Comparison of ENCODE assay signal across 1 cellular context in the genomic region with DNA sequence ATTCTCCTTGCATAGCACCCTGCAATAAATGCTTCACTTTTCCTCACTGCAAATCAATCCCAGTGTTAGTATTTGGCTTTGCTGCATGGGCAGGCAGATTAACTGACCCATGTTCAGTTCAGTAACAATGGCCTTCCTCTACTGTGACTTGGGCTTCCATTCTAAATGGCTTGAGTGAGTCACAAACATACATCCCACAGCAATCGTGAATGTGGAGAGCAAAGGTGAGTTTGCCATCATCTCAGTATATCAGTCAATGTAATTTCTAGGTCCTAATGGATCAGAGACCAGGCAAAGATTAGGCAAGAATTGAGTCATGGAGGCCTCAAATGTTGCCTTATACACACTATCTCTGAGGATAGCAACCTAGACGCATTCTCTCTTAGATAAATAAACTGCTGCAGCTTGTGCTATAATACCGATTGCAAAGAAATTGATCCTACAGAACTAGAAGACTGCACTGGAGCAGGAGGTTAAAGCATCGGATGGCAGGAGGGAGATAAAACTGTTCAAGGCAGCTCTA.
TF ChIP-seq lines count a peak whose summit lies in the region.

No MANE protein-coding gene starts in this region.

TF ChIP-seq in GM23338, 12 proteins besides CTCF, POLR2A, EP300 and RAD21 (continued from another document):
- no peak for TF ChIP-seq ZNF462 (CRISPR knock-in tag; IDR thresholded peaks at IDR 0.05)
- TF ChIP-seq EZH2phosphoT487 (IDR thresholded peaks at IDR 0.05; ENCODE audit: unreplicated experiment) = no peak
- TF ChIP-seq JUNB (IDR thresholded peaks at IDR 0.05; ENCODE audit: unreplicated experiment) = no peak
TF ChIP-seq in GM23338: peak in this region for 0.
